In the genomic region with DNA sequence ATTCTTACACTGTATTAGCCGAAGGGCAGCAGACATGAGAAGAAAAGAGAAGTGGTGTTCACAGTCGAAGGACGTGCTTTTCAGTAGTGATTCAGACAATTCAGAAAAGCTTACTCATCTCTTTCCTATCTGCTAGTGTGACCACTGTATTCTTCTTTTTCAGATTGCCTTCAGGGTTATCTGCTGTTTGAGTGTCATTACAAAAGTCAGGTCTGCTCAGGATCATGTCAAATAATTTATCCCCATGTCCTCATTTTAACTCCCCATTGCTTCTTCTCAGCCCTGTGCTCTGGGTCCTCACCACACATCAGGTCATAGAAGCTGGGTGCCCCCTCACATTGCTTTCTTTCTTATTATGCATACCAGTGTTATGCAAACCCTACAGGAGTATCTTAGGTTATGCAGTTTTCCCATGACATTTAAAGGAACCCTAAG, we compare ENCODE assay signal across 1 cellular context.
TF ChIP-seq lines count a peak whose summit lies in the region.

No MANE protein-coding gene starts in this region.

TF ChIP-seq in K562, 482 proteins besides CTCF, POLR2A, EP300 and RAD21 (continued from another document):
- TF ChIP-seq, protein P1, sequence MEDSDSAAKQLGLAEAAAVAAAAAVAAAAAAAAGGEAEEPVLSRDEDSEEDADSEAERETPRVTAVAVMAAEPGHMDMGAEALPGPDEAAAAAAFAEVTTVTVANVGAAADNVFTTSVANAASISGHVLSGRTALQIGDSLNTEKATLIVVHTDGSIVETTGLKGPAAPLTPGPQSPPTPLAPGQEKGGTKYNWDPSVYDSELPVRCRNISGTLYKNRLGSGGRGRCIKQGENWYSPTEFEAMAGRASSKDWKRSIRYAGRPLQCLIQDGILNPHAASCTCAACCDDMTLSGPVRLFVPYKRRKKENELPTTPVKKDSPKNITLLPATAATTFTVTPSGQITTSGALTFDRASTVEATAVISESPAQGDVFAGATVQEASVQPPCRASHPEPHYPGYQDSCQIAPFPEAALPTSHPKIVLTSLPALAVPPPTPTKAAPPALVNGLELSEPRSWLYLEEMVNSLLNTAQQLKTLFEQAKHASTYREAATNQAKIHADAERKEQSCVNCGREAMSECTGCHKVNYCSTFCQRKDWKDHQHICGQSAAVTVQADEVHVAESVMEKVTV (CRISPR knock-in tag; IDR thresholded peaks at IDR 0.05) = no peak
- no peak for TF ChIP-seq MAZ (CRISPR knock-in tag; conservative IDR thresholded peaks at IDR 0.05 in 1 of 2, IDR thresholded peaks at IDR 0.05 in 1 of 2)
